In genomic region chr15:60591491-60592385, GRCh38 we compare ENCODE assay signal across 8 cellular contexts.
A peak's percentile ranks its signal among the peaks of the same experiment; 100 is the strongest.
DNase-seq lines count a peak whose midpoint lies in the region; ATAC-seq lines count a peak whose summit lies in the region.

No MANE protein-coding gene starts in this region.

- ATAC-seq in GM18907 (IDR thresholded peaks at IDR 0.05; ENCODE audit: unreplicated experiment): peak; percentile 50
- peak; percentile 18 for ATAC-seq in HG03103 (IDR thresholded peaks at IDR 0.05; ENCODE audit: low read depth, unreplicated experiment)
- peak; percentile 46 for ATAC-seq in left colon

- peak overlapping the region; percentile 97 for H3K4me3 Mint-ChIP-seq in T-helper 1 cell treated with Interleukin-12 subunit alpha and Interleukin-12 subunit beta and Interleukin-4 antibody, amounts not matched to agents 30 μg/mL and 1 μg/mL, for 36 hours

- peak overlapping the region; percentile 91 for H3K27ac Mint-ChIP-seq in T-helper 1 cell treated with Interleukin-12 subunit alpha and Interleukin-12 subunit beta and Interleukin-4 antibody, amounts not matched to agents 30 μg/mL and 1 μg/mL, for 36 hours

- peaks cover 12% of the 10 kb centered on the region for H3K36me3 Mint-ChIP-seq in T-helper 1 cell treated with Interleukin-12 subunit alpha and Interleukin-12 subunit beta and Interleukin-4 antibody, amounts not matched to agents 30 μg/mL and 1 μg/mL, for 36 hours (ENCODE audit: low read depth)

- peaks cover 58% of the 10 kb centered on the region for H3K4me1 Mint-ChIP-seq in T-helper 1 cell treated with Interleukin-12 subunit alpha and Interleukin-12 subunit beta and Interleukin-4 antibody, amounts not matched to agents 30 μg/mL and 1 μg/mL, for 36 hours (ENCODE audit: low read depth)

- no peaks in the 10 kb centered on the region for H3K9me3 Mint-ChIP-seq in T-helper 1 cell treated with Interleukin-12 subunit alpha and Interleukin-12 subunit beta and Interleukin-4 antibody, amounts not matched to agents 30 μg/mL and 1 μg/mL, for 36 hours

- DNase-seq in Ammon's horn (ENCODE audit: low spot score) (peak; percentile 40), left colon (peak; percentile 34 to 44), Kasumi-1 (lab: John Stamatoyannopoulos, UW) (no peak)
- DNase-seq in central memory CD4-positive, alpha-beta T cell: peak; percentile 32
- peak; percentile 44 for DNase-seq in stimulated activated CD4-positive, alpha-beta T cell treated with anti-CD3 and anti-CD28 coated beads, Interleukin-4, amount 100 ng/mL, for 1 hour

- intact Hi-C loops in left colon (cut with DNase I, micrococcal nuclease): loop anchor here in 1 of 2 donors (10.0 kb wide), 1 partner anchor 463 kb away; no protein-coding TSS in a partner anchor

- no peaks in the 10 kb centered on the region for H3K27me3 Mint-ChIP-seq in T-helper 1 cell treated with Interleukin-12 subunit alpha and Interleukin-12 subunit beta and Interleukin-4 antibody, amounts not matched to agents 30 μg/mL and 1 μg/mL, for 36 hours (ENCODE audit: low read depth)

Comparison
In these comparisons a context has a peak if more than half of its experiments do, and no peak if none do; other contexts are left out.
1. DNase-seq: peak in Ammon's horn (single experiment), central memory CD4-positive, alpha-beta T cell (single experiment), left colon (2 of 2) and stimulated activated CD4-positive, alpha-beta T cell treated with anti-CD3 and anti-CD28 coated beads, Interleukin-4, amount 100 ng/mL, for 1 hour (single experiment); none in Kasumi-1 (0 of 2).
2. Peak in every context shown above with its lines, with median percentiles within 50 percentile points of each other: ATAC-seq.